In the genomic region with DNA sequence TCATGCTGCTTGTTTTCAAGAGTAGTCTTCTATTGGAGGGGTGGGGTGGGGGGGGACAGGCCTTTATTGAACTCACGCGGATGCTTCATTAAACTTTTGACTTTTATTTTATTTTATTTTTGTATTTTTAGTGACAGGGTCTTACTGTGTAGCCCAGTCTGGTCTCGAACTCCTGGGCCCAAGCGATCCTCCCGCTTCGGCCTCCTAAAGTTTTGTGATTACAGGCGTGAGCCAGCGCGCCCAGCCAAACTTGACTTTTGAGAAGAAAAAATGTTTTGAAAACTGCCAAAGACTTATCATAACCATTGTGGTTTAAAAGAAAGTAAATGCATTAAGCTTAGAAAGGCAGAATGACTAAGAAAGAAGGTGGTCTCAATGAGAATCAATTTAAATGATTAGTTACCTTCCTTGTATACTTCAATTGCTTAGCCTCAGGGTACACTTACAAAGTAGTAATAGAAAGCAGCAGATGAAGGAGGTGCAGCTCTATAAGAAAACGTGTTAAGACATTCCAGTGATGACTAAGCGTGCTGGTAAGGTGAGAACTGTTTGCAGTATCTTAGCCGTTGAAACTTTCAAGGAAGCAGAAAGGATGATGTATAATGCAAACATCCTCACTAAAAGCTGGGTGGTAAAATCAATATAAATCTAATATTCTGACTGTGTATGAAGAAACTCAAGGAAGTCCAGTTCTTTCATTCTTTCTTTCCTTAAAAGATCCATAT, we compare ENCODE assay signal across 8 cellular contexts. TPM values are rescaled to one million over a fixed set of nuclear protein-coding genes. Genes with fewer than 3 reads are reported as not detected.
DNase-seq lines count a peak whose midpoint lies in the region; ATAC-seq, FAIRE-seq and TF ChIP-seq lines count a peak whose summit lies in the region.

No MANE protein-coding gene starts in this region.

- no peaks in the 10 kb centered on the region for H3K9me3 ChIP-seq in H1 (ENCODE audit: insufficient read depth in 2 of 2, low read depth in 1 of 2, low read length in 1 of 2)
- no peaks in the 10 kb centered on the region for H3K9me3 ChIP-seq in neuron (ENCODE audit: low read length)

- H3K14ac ChIP-seq in H1 (ENCODE audit: insufficient read length): no peak overlapping the region

- H3K18ac ChIP-seq in H1 (ENCODE audit: extremely low read depth, low read length): no peak overlapping the region

- peak overlapping the region; percentile 25 to 82 for H3K4me2 ChIP-seq in H1 (ENCODE audit: insufficient read depth in 1 of 2, low read depth in 2 of 2, low read length in 2 of 2)

- no peak for TF ChIP-seq EP300 in H1 (IDR thresholded peaks at IDR 0.05; ENCODE audit: borderline replicate concordance in 1 of 2, low read depth in 2 of 2, low read length in 2 of 2)

- DNase-seq in GM12891 (ENCODE audit: insufficient read length, low spot score) (no peak), OCI-M1 (lab: John Stamatoyannopoulos, UW) (peak; percentile 58), H1 (ENCODE audit: low read depth in 1 of 2, low spot score in 2 of 2) (no peak), NCI-H774 (lab: John Stamatoyannopoulos, UW) (no peak), NCI-H1417 (lab: John Stamatoyannopoulos, UW) (no peak)
- no peak for DNase-seq in effector CD8-positive, alpha-beta T cell (lab: John Stamatoyannopoulos, UW)

- H3K27me3 ChIP-seq in H1 (replicated peaks in 1 of 4; ENCODE audit: control insufficient read depth in 3 of 4, extremely low read depth in 1 of 4, insufficient read depth in 3 of 4, low read length in 3 of 4): peaks cover 0 to 5% (median 0%) of the 10 kb centered on the region in 4 experiments; a peak in 3 of 7 replicates
- H3K27me3 ChIP-seq in neuron (ENCODE audit: insufficient read depth, low read length): no peaks in the 10 kb centered on the region

- no peak overlapping the region for H3K4ac ChIP-seq in H1 (replicated peaks; ENCODE audit: insufficient read length, low read depth, low read length)

- H2BK15ac ChIP-seq in H1 (ENCODE audit: low read length): no peak overlapping the region

- H3K79me2 ChIP-seq in H1 (ENCODE audit: control insufficient read depth in 1 of 2, insufficient read depth in 2 of 2, low read length in 2 of 2): peaks cover 4 to 51% of the 10 kb centered on the region in 2 experiments; a peak in 3 of 4 replicates

- H4K91ac ChIP-seq in H1 (replicated peaks; ENCODE audit: insufficient read length, low read length): no peak overlapping the region

- FAIRE-seq in GM12891 (lab: Jason Lieb, UNC) (peak; percentile 72), H1 (lab: Jason Lieb, UNC) (no peak)

- no peak overlapping the region; the same call in 1 of the 2 replicates for H2BK12ac ChIP-seq in H1 (ENCODE audit: low read depth, low read length)

- peaks cover 0 to 3% (median 0%) of the 10 kb centered on the region in 4 experiments; a peak in 2 of 7 replicates for H3K4me1 ChIP-seq in H1 (replicated peaks in 1 of 4; ENCODE audit: control insufficient read depth in 3 of 4, insufficient read depth in 4 of 4, low read length in 3 of 4)
- H3K4me1 ChIP-seq in neuron (ENCODE audit: insufficient read depth, low read length): peaks cover 7% of the 10 kb centered on the region

- WGBS in H1 (ENCODE audit: extremely low coverage in 1 of 2, insufficient coverage in 1 of 2, insufficient read length in 1 of 2, insufficient replicate concordance in 2 of 2, low coverage in 1 of 2, low lambda C conversion rate in 2 of 2, missing lambda C conversion rate in 1 of 2), 2 experiments: 73% methylated on average over 12 of the region's 12 CpGs; no CpG with 5 or more reads in 1 of the 2 experiments

- H4K5ac ChIP-seq in H1 (ENCODE audit: insufficient read length, low read depth, low read length): peak overlapping the region; percentile 22

- H3K27ac ChIP-seq in H1 (ENCODE audit: low read depth, low read length): no peak overlapping the region

- TF ChIP-seq RAD21 in H1 (IDR thresholded peaks at IDR 0.05 in 1 of 2, conservative IDR thresholded peaks at IDR 0.05 in 1 of 2; ENCODE audit: low read depth in 2 of 2, low read length in 2 of 2): no peak

- TF ChIP-seq POLR2A in GM12891 (IDR thresholded peaks at IDR 0.05; ENCODE audit: low read depth, low read length) (no peak), H1 (IDR thresholded peaks at IDR 0.05; ENCODE audit: control extremely low read depth in 1 of 2, low read depth in 2 of 2, low read length in 2 of 2) (no peak)

- peak overlapping the region; percentile 53; the same call in 1 of the 2 replicates for H4K8ac ChIP-seq in H1 (ENCODE audit: extremely low read depth, insufficient read depth, low read length)

- no peak overlapping the region for H2AK5ac ChIP-seq in H1 (ENCODE audit: low read depth, low read length)

- H2BK20ac ChIP-seq in H1 (ENCODE audit: low read length): no peak overlapping the region

- no peak overlapping the region for H3K56ac ChIP-seq in H1 (replicated peaks; ENCODE audit: insufficient read length, low read depth, low read length)

- H2AFZ ChIP-seq in H1 (ENCODE audit: low read length): no peak overlapping the region
- H2AFZ ChIP-seq in neuron (ENCODE audit: low read depth, low read length): no peak overlapping the region

- H3K36me3 ChIP-seq in H1 (ENCODE audit: control insufficient read depth in 2 of 4, insufficient read depth in 4 of 4, low read length in 3 of 4) (no peaks in the 10 kb centered on the region), neuron (ENCODE audit: insufficient read depth, low read length) (no peaks in the 10 kb centered on the region)

- H3K4me3 ChIP-seq in H1 (ENCODE audit: extremely low read depth in 1 of 4, insufficient read depth in 2 of 4, low read depth in 3 of 4, low read length in 4 of 4) (peak overlapping the region; percentile 86 to 99 (median 96)), neuron (ENCODE audit: low read length) (peak overlapping the region; percentile 59)

- POLR2A ChIA-PET in H1 (lab: Charles Lee; ENCODE audit: partially characterized antibody): interaction anchor here (1.0 to 1.1 kb wide), 2 partner anchors 14 to 20 kb away, joined by 3 to 4 read pairs; no protein-coding TSS in a partner anchor

- H2BK5ac ChIP-seq in H1 (ENCODE audit: low read depth, low read length): no peak overlapping the region

- no peak for ATAC-seq in GM21737 (IDR thresholded peaks at IDR 0.05; ENCODE audit: unreplicated experiment)

- peaks cover 3% of the 10 kb centered on the region for H3K79me1 ChIP-seq in H1 (ENCODE audit: low read depth, low read length)

- CTCF ChIA-PET in H1 (lab: Charles Lee; ENCODE audit: partially characterized antibody): interaction anchor here (1.3 kb wide), 1 partner anchor 220 kb away, joined by 3 read pairs; no protein-coding TSS in a partner anchor

- no peaks in the 10 kb centered on the region; the same call in 1 of the 2 replicates for H3K23me2 ChIP-seq in H1 (ENCODE audit: low read depth, low read length)

- no peak overlapping the region for H2BK120ac ChIP-seq in H1 (replicated peaks; ENCODE audit: low read depth, low read length)

- H4K20me1 ChIP-seq in H1 (replicated peaks in 1 of 2; ENCODE audit: control insufficient read depth in 1 of 2, insufficient read depth in 2 of 2, low read length in 2 of 2): peaks cover 0 to 2% of the 10 kb centered on the region in 2 experiments

- no peak for TF ChIP-seq CTCF in H1 (IDR thresholded peaks at IDR 0.05; ENCODE audit: control extremely low read depth in 1 of 3, insufficient read depth in 1 of 3, low read depth in 1 of 3, low read length in 3 of 3)

- H3K23ac ChIP-seq in H1 (ENCODE audit: insufficient read length): no peak overlapping the region

- peak overlapping the region in 2 of 4 experiments; percentile 66 to 94; a peak in 4 of 7 replicates for H3K9ac ChIP-seq in H1 (replicated peaks in 1 of 4; ENCODE audit: extremely low read depth in 1 of 4, low read depth in 3 of 4, low read length in 3 of 4)

RNA-seq across cellular contexts. Expression of a gene that starts 1.2 kb away (rescaled TPM):
- polyA plus RNA-seq in GM12891 (2012; ENCODE audit: low read depth, missing spikeins): 47.0 TPM
- 194 and 199 TPM in 2 replicates for total RNA-seq in H1 (2021; fragmentation: NEBNext Ultra II Directional; extraction: Animal tissue kit (Norgen Biotek cat#: 25700))
- polyA plus RNA-seq in H1 (2011; rRNA removed): 63.4 and 95.5 TPM in 2 replicates
- 90.2 TPM for polyA plus RNA-seq in H1 (2011; cell fraction: cytosol; rRNA removed)
- 69.7 TPM for polyA plus RNA-seq in H1 (2011; cell fraction: nucleus; rRNA removed)
- 89.2 to 118 TPM (median 113 TPM) in 4 replicates for polyA plus RNA-seq in H1 (2012, experiment 1 of 2)
- 12.5 TPM for polyA plus RNA-seq in H1 (2012, experiment 2 of 2)
- polyA plus RNA-seq in H1 (2013, experiment 1 of 2): 72.4 TPM
- polyA plus RNA-seq in H1 (2013, experiment 2 of 2): 69.8 TPM
- 265 and 350 TPM in 2 replicates for polyA minus RNA-seq in H1 (2011; rRNA and poly(A)+ RNA removed)
- 98.9 TPM for polyA minus RNA-seq in H1 (2011; cell fraction: cytosol; rRNA and poly(A)+ RNA removed)
- polyA minus RNA-seq in H1 (2011; cell fraction: nucleus; rRNA and poly(A)+ RNA removed): 115 TPM

RNA-seq across cellular contexts. Expression of a gene that starts 10.0 kb away (rescaled TPM):
- 2.7 TPM for polyA plus RNA-seq in GM12891 (2012; ENCODE audit: low read depth, missing spikeins)
- total RNA-seq in H1 (2021; fragmentation: NEBNext Ultra II Directional; extraction: Animal tissue kit (Norgen Biotek cat#: 25700)): 2.5 and 3.0 TPM in 2 replicates
- polyA plus RNA-seq in H1 (2011; rRNA removed): 4.5 and 5.9 TPM in 2 replicates
- polyA plus RNA-seq in H1 (2011; cell fraction: cytosol; rRNA removed): 3.6 TPM
- polyA plus RNA-seq in H1 (2011; cell fraction: nucleus; rRNA removed): 3.5 TPM
- 3.0 to 4.1 TPM (median 3.5 TPM) in 4 replicates for polyA plus RNA-seq in H1 (2012, experiment 1 of 2)
- 0.37 TPM for polyA plus RNA-seq in H1 (2012, experiment 2 of 2)
- polyA plus RNA-seq in H1 (2013, experiment 1 of 2): 3.4 TPM
- 3.9 TPM for polyA plus RNA-seq in H1 (2013, experiment 2 of 2)
- 4.6 and 6.0 TPM in 2 replicates for polyA minus RNA-seq in H1 (2011; rRNA and poly(A)+ RNA removed)
- 2.9 TPM for polyA minus RNA-seq in H1 (2011; cell fraction: cytosol; rRNA and poly(A)+ RNA removed)
- 2.5 TPM for polyA minus RNA-seq in H1 (2011; cell fraction: nucleus; rRNA and poly(A)+ RNA removed)

RNA-seq across cellular contexts. Expression of a gene that starts 27.7 kb away (rescaled TPM):
- 0.05 TPM for polyA plus RNA-seq in GM12891 (2012; ENCODE audit: low read depth, missing spikeins)
- total RNA-seq in H1 (2021; fragmentation: NEBNext Ultra II Directional; extraction: Animal tissue kit (Norgen Biotek cat#: 25700)): not detected in 2 replicates
- 0.03 TPM in 1 of 2 replicates, not detected in the other for polyA plus RNA-seq in H1 (2011; rRNA removed)
- polyA plus RNA-seq in H1 (2011; cell fraction: cytosol; rRNA removed): not detected
- polyA plus RNA-seq in H1 (2011; cell fraction: nucleus; rRNA removed): not detected
- polyA plus RNA-seq in H1 (2012, experiment 1 of 2): not detected in 4 replicates
- not detected for polyA plus RNA-seq in H1 (2012, experiment 2 of 2)
- polyA plus RNA-seq in H1 (2013, experiment 1 of 2): not detected
- polyA plus RNA-seq in H1 (2013, experiment 2 of 2): not detected
- polyA minus RNA-seq in H1 (2011; rRNA and poly(A)+ RNA removed): not detected in 2 replicates
- not detected for polyA minus RNA-seq in H1 (2011; cell fraction: cytosol; rRNA and poly(A)+ RNA removed)
- not detected for polyA minus RNA-seq in H1 (2011; cell fraction: nucleus; rRNA and poly(A)+ RNA removed)

RNA-seq across cellular contexts. Expression of a gene that starts 50.9 kb away (rescaled TPM):
- polyA plus RNA-seq in GM12891 (2012; ENCODE audit: low read depth, missing spikeins): 0.44 TPM
- total RNA-seq in H1 (2021; fragmentation: NEBNext Ultra II Directional; extraction: Animal tissue kit (Norgen Biotek cat#: 25700)): not detected in 2 replicates
- polyA plus RNA-seq in H1 (2011; rRNA removed): not detected in 2 replicates
- polyA plus RNA-seq in H1 (2011; cell fraction: cytosol; rRNA removed): not detected
- not detected for polyA plus RNA-seq in H1 (2011; cell fraction: nucleus; rRNA removed)
- polyA plus RNA-seq in H1 (2012, experiment 1 of 2): not detected in 4 replicates
- polyA plus RNA-seq in H1 (2012, experiment 2 of 2): not detected
- polyA plus RNA-seq in H1 (2013, experiment 1 of 2): not detected
- not detected for polyA plus RNA-seq in H1 (2013, experiment 2 of 2)
- not detected in 2 replicates for polyA minus RNA-seq in H1 (2011; rRNA and poly(A)+ RNA removed)
- polyA minus RNA-seq in H1 (2011; cell fraction: cytosol; rRNA and poly(A)+ RNA removed): not detected
- polyA minus RNA-seq in H1 (2011; cell fraction: nucleus; rRNA and poly(A)+ RNA removed): not detected
